ENCODE assay signal across 8 cellular contexts in genomic region chr12:4275869-4276253, GRCh38. TPM values are rescaled to one million over a fixed set of nuclear protein-coding genes. Genes with fewer than 3 reads are reported as not detected.
A peak's percentile ranks its signal among the peaks of the same experiment; 100 is the strongest.
DNase-seq lines count a peak whose midpoint lies in the region; ATAC-seq and TF ChIP-seq lines count a peak whose summit lies in the region.

No MANE protein-coding gene starts in this region.

- peak overlapping the region; percentile 96 for H3K27ac ChIP-seq in CD4-positive, CD25-positive, alpha-beta regulatory T cell (ENCODE audit: insufficient read depth, low read length, poor library complexity, severe bottlenecking)
- H3K27ac ChIP-seq in caudate nucleus (ENCODE audit: low read depth, low read length) (no peak overlapping the region), brain microvascular endothelial cell (no peak overlapping the region)

- no peaks in the 10 kb centered on the region for H3K9me3 ChIP-seq in CD4-positive, CD25-positive, alpha-beta regulatory T cell (ENCODE audit: control insufficient read depth in 2 of 2, low read length in 2 of 2)
- no peaks in the 10 kb centered on the region for H3K9me3 ChIP-seq in NT2/D1 (ENCODE audit: insufficient read depth, low read length)

- peak overlapping the region; percentile 96 to 98 (median 97) for H3K4me3 Mint-ChIP-seq in CD4-positive, CD25-positive, alpha-beta regulatory T cell
- H3K4me3 Mint-ChIP-seq in endothelial cell (ENCODE audit: unreplicated experiment) (peak overlapping the region; percentile 98), neural crest cell (peak overlapping the region; percentile 99)

- peaks cover 45% of the 10 kb centered on the region for H3K36me3 ChIP-seq in CD4-positive, CD25-positive, alpha-beta regulatory T cell (ENCODE audit: control insufficient read depth, insufficient read depth, low read length)
- H3K36me3 ChIP-seq in NT2/D1 (ENCODE audit: insufficient read depth, insufficient read length, low read length) (peaks cover 50% of the 10 kb centered on the region), brain microvascular endothelial cell (replicated peaks) (no peaks in the 10 kb centered on the region)

- H3K27me3 ChIP-seq in CD4-positive, CD25-positive, alpha-beta regulatory T cell (ENCODE audit: control insufficient read depth, insufficient read depth, low read length), result no peaks in the 10 kb centered on the region
- H3K27me3 ChIP-seq in NT2/D1 (ENCODE audit: insufficient read depth, insufficient read length) (peaks cover 22% of the 10 kb centered on the region), brain microvascular endothelial cell (replicated peaks) (peaks cover 52% of the 10 kb centered on the region)

- no peak for DNase-seq in CD4-positive, CD25-positive, alpha-beta regulatory T cell
- DNase-seq in NT2/D1 (ENCODE audit: low read depth, low spot score), result no peak
- no peak for DNase-seq in endothelial cell (ENCODE audit: low spot score)
- DNase-seq in neural crest cell (ENCODE audit: low read depth, low spot score), result no peak
- DNase-seq in caudate nucleus (lab: John Stamatoyannopoulos, UW), result no peak
- DNase-seq in brain microvascular endothelial cell, result no peak

- peaks cover 19% of the 10 kb centered on the region for H3K27me3 Mint-ChIP-seq in CD4-positive, CD25-positive, alpha-beta regulatory T cell
- peaks cover 15% of the 10 kb centered on the region for H3K27me3 Mint-ChIP-seq in endothelial cell (ENCODE audit: unreplicated experiment)
- peaks cover 11% of the 10 kb centered on the region for H3K27me3 Mint-ChIP-seq in neural crest cell (ENCODE audit: low read depth)

- no peak for ATAC-seq in CD4-positive, CD25-positive, alpha-beta regulatory T cell (ENCODE audit: low read depth in 2 of 2)
- no peak for ATAC-seq in GM21737 (IDR thresholded peaks at IDR 0.05; ENCODE audit: unreplicated experiment)
- no peak for ATAC-seq in HG02884 (IDR thresholded peaks at IDR 0.05; ENCODE audit: unreplicated experiment)

- peaks cover 36% of the 10 kb centered on the region for H3K36me3 Mint-ChIP-seq in CD4-positive, CD25-positive, alpha-beta regulatory T cell
- H3K36me3 Mint-ChIP-seq in endothelial cell (ENCODE audit: low read depth, unreplicated experiment), result peaks cover 23% of the 10 kb centered on the region
- H3K36me3 Mint-ChIP-seq in neural crest cell (ENCODE audit: low read depth), result peaks cover 25% of the 10 kb centered on the region

- peak overlapping the region; percentile 91 for H3K4me3 ChIP-seq in CD4-positive, CD25-positive, alpha-beta regulatory T cell (ENCODE audit: low read depth, low read length)
- H3K4me3 ChIP-seq in NT2/D1 (ENCODE audit: insufficient read length, low read depth) (peak overlapping the region; percentile 51), brain microvascular endothelial cell (ENCODE audit: low read depth, low read length) (no peak overlapping the region)

- H3K27ac Mint-ChIP-seq in CD4-positive, CD25-positive, alpha-beta regulatory T cell, result peak overlapping the region; percentile 88 to 99 (median 96)
- H3K27ac Mint-ChIP-seq in endothelial cell (ENCODE audit: unreplicated experiment) (peak overlapping the region; percentile 94), neural crest cell (ENCODE audit: unreplicated experiment) (peak overlapping the region; percentile 96)

- peak overlapping the region; percentile 98 for H3K9ac ChIP-seq in NT2/D1 (ENCODE audit: insufficient read length, low read depth)

- no peak for TF ChIP-seq CTCF in endothelial cell (IDR thresholded peaks at IDR 0.05; ENCODE audit: unreplicated experiment)
- TF ChIP-seq CTCF in neural crest cell (conservative IDR thresholded peaks at IDR 0.05), result no peak
- no peak for TF ChIP-seq CTCF in brain microvascular endothelial cell (IDR thresholded peaks at IDR 0.05; ENCODE audit: low read depth, low read length, missing control alignments)

- H3K4me1 ChIP-seq in CD4-positive, CD25-positive, alpha-beta regulatory T cell (ENCODE audit: control insufficient read depth, insufficient read depth, low read length, poor library complexity, severe bottlenecking), result peaks cover 70% of the 10 kb centered on the region
- peaks cover 22% of the 10 kb centered on the region for H3K4me1 ChIP-seq in NT2/D1 (ENCODE audit: insufficient read depth, insufficient read length)

- peaks cover 30 to 63% (median 48%) of the 10 kb centered on the region in 4 donors for H3K4me1 Mint-ChIP-seq in CD4-positive, CD25-positive, alpha-beta regulatory T cell
- peaks cover 49% of the 10 kb centered on the region for H3K4me1 Mint-ChIP-seq in endothelial cell (ENCODE audit: unreplicated experiment)
- H3K4me1 Mint-ChIP-seq in neural crest cell, result peaks cover 67% of the 10 kb centered on the region

- in situ Hi-C loops in brain microvascular endothelial cell (cut with HindIII; ENCODE audit: low pct_ligation_motif_present, low sequenced_read_pairs), result no loop called here

- peaks cover 0 to 3% (median 0%) of the 10 kb centered on the region in 7 donors for H3K9me3 Mint-ChIP-seq in CD4-positive, CD25-positive, alpha-beta regulatory T cell
- no peaks in the 10 kb centered on the region for H3K9me3 Mint-ChIP-seq in endothelial cell (ENCODE audit: unreplicated experiment)
- H3K9me3 Mint-ChIP-seq in neural crest cell, result no peaks in the 10 kb centered on the region

RNA-seq across cellular contexts. Expression of gene CCND2, which starts 2.3 kb away (rescaled TPM):
- total RNA-seq in CD4-positive, CD25-positive, alpha-beta regulatory T cell, result 206 TPM
- 10 to 100 TPM; 51.8 to 67.1 (median 62.9) TPM for polyA plus RNA-seq in CD4-positive, CD25-positive, alpha-beta regulatory T cell
- total RNA-seq in endothelial cell (ENCODE audit: unreplicated experiment), result 88.1 TPM
- total RNA-seq in neural crest cell, result 186 TPM in 2 replicates

RNA-seq across cellular contexts. Expression of gene TIGAR, which starts 45.2 kb away (rescaled TPM):
- 13.3 TPM for total RNA-seq in CD4-positive, CD25-positive, alpha-beta regulatory T cell
- 1 to 10 TPM; 2.1 to 7.1 (median 5.6) TPM for polyA plus RNA-seq in CD4-positive, CD25-positive, alpha-beta regulatory T cell
- total RNA-seq in endothelial cell (ENCODE audit: unreplicated experiment) (21.9 TPM), neural crest cell (15.4 and 18.1 TPM in 2 replicates)
